In the genomic region with DNA sequence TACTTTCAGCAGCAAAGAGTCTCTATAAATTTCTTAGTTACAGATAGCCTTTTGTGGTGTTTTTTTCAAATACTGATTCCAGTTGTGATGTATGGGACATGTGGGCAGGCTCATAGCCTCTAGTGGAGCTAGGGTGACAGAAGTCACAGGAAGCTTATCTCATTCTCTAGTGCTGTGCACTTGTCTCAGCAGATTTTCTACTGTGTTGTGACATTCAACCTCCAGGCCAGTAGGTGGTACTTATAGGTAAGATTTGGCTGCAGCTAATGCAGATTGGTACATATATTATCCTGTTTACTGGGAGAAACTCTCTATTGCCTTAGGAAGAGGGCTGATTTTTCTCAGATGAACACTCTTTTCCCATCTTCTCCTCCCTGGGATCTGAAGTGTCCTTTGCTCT, we compare ENCODE assay signal across 20 cellular contexts.
"Had no signal": no experiment of that assay in that cellular context is flagged by ENCODE, and none has a peak within 500 bp of the region (broad histone marks: within the 10 kb centered on the region; RNA-seq: fewer than 3 reads in every experiment).

No MANE protein-coding gene starts in this region.

- H3K4me3 ChIP-seq: PC-9 had no signal

- FAIRE-seq: bronchial epithelial cell had no signal

- DNase-seq: activated CD4-positive, alpha-beta memory T cell treated with anti-CD3 and anti-CD28 coated beads, Interleukin-2, amount 10 ng/mL, durations not matched to agents 7 days and 5 days; activated CD4-positive, alpha-beta T cell treated with anti-CD3 and anti-CD28 coated beads, Interleukin-2, amount 10 ng/mL, durations not matched to agents 7 days and 5 days; activated CD4-positive, CD25-positive, alpha-beta regulatory T cell treated with anti-CD3 and anti-CD28 coated beads, Interleukin-2, amount 50 U/mL, for 72 hours; activated gamma-delta T cell; activated naive CD4-positive, alpha-beta T cell treated with anti-CD3 and anti-CD28 coated beads for 36 hours; activated T-cell treated with anti-CD3 and anti-CD28 coated beads for 4 hours; activated T-cell treated with anti-CD3 and anti-CD28 coated beads, Interleukin-2, amount 50 U/mL, for 48 hours; aorta; central memory CD4-positive, alpha-beta T cell; NCI-H1092 treated with DMSO at 0.1 percent for 48 hours; NCI-H1436; NCI-H187; NCI-H2081; NCI-H510A treated with DMSO at 0.1 percent for 48 hours; NCI-H69; PC-9; SHP77 treated with DMSO at 0.1 percent for 48 hours had no signal

- H3K9ac ChIP-seq: KMS-11 had no signal

- ATAC-seq: activated T-helper 17 cell treated with anti-CD3 and anti-CD28 coated beads, Interleukin-2, amount 50 U/mL, for 72 hours had no signal

- H3K27ac ChIP-seq: KMS-11, PC-9 had no signal

- H3K4me2 ChIP-seq: KMS-11, PC-9 had no signal
